9 cellular contexts compared by ENCODE assay signal in genomic region chr14:87944987-87945604, GRCh38. TPM values are rescaled to one million over a fixed set of nuclear protein-coding genes. Genes with fewer than 3 reads are reported as not detected.
DNase-seq lines count a peak whose midpoint lies in the region; ATAC-seq and TF ChIP-seq lines count a peak whose summit lies in the region.
"Had no signal": no experiment of that assay in that cellular context is flagged by ENCODE, and none has a peak within 500 bp of the region (broad histone marks: within the 10 kb centered on the region; RNA-seq: fewer than 3 reads in every experiment).

No MANE protein-coding gene starts in this region.

- H3K9ac ChIP-seq in fibroblast of lung (ENCODE audit: insufficient read depth, low read length), result no peak overlapping the region

- no peaks in the 10 kb centered on the region for H3K9me3 ChIP-seq in fibroblast of lung (ENCODE audit: control insufficient read depth, insufficient read depth, low read depth, low read length)
- H3K9me3 ChIP-seq: SJCRH30 had no signal

- H3K79me2 ChIP-seq in fibroblast of lung (ENCODE audit: control insufficient read depth, insufficient read depth, low read length), result no peaks in the 10 kb centered on the region

- no peaks in the 10 kb centered on the region for H3K36me3 ChIP-seq in fibroblast of lung (ENCODE audit: control insufficient read depth, insufficient read depth, low read length)
- H3K36me3 ChIP-seq: SJCRH30 had no signal

- H3K27me3 ChIP-seq in HL-60 (ENCODE audit: insufficient read depth, poor library complexity, severe bottlenecking), result no peaks in the 10 kb centered on the region
- H3K27me3 ChIP-seq in fibroblast of lung (ENCODE audit: control insufficient read depth, insufficient read depth, low read length), result no peaks in the 10 kb centered on the region
- H3K27me3 ChIP-seq: SJCRH30 had no signal

- H2AFZ ChIP-seq in fibroblast of lung (ENCODE audit: low read length), result no peak overlapping the region

- DNase-seq in COLO829 (ENCODE audit: low spot score) (peak; percentile 11), HL-60 (ENCODE audit: low read depth in 1 of 2, low spot score in 1 of 2) (peak in 1 of 2 experiments; percentile 1), RPMI8226 (peak; percentile 27), fibroblast of lung (ENCODE audit: low read depth in 2 of 2) (peak; percentile 39 to 73), pons (ENCODE audit: low spot score) (peak; percentile 72), mesenteric fat pad (ENCODE audit: low spot score) (no peak)

- H3K4me1 ChIP-seq in fibroblast of lung (ENCODE audit: control insufficient read depth, extremely low read depth, insufficient read depth, low read length), result no peaks in the 10 kb centered on the region
- H3K4me1 ChIP-seq: SJCRH30 had no signal

- no peak overlapping the region for H3K27ac ChIP-seq in HL-60 (replicated peaks)
- H3K27ac ChIP-seq in fibroblast of lung (ENCODE audit: insufficient read depth, low read length), result no peak overlapping the region
- H3K27ac ChIP-seq: SJCRH30 had no signal

- no peaks in the 10 kb centered on the region for H4K20me1 ChIP-seq in fibroblast of lung (ENCODE audit: control insufficient read depth, extremely low read depth, insufficient read depth, low read length)

- no peak overlapping the region for H3K4me2 ChIP-seq in fibroblast of lung (ENCODE audit: extremely low read depth, insufficient read depth, low read length)

- ATAC-seq in HG02571 (IDR thresholded peaks at IDR 0.05; ENCODE audit: unreplicated experiment), result no peak
- ATAC-seq in HG03442 (IDR thresholded peaks at IDR 0.05; ENCODE audit: unreplicated experiment), result no peak

- no peak overlapping the region for H3K4me3 ChIP-seq in HL-60 (replicated peaks; ENCODE audit: insufficient read depth, low read length)
- no peak overlapping the region for H3K4me3 ChIP-seq in fibroblast of lung (replicated peaks in 1 of 4; ENCODE audit: control extremely low read depth in 1 of 4, insufficient read depth in 1 of 4, low read depth in 3 of 4, low read length in 4 of 4)
- H3K4me3 ChIP-seq: SJCRH30 had no signal

- TF ChIP-seq CTCF in HL-60 (IDR thresholded peaks at IDR 0.05; ENCODE audit: insufficient read depth, low read length) (peak; percentile 26), fibroblast of lung (conservative IDR thresholded peaks at IDR 0.05 in 1 of 2, IDR thresholded peaks at IDR 0.05 in 1 of 2; ENCODE audit: low read depth in 1 of 2, low read length in 2 of 2) (peak; percentile 43 to 56)

RNA-seq across cellular contexts. Expression of gene GALC, which starts 47.9 kb away (rescaled TPM):
- total RNA-seq in fibroblast of lung (18.7 and 22.8 TPM in 2 replicates), mesenteric fat pad (26.8 TPM)
- 12.9 and 13.3 TPM in 2 replicates for polyA plus RNA-seq in fibroblast of lung
- polyA plus RNA-seq in fibroblast of lung (2012), result 8.4 and 9.0 TPM in 2 replicates
- polyA minus RNA-seq in fibroblast of lung (ENCODE audit: low replicate concordance), result 3.1 and 4.0 TPM in 2 replicates

RNA-seq across cellular contexts. Expression of gene GPR65, which starts 59.8 kb away (rescaled TPM):
- under 0.01 and 0.17 TPM in 2 replicates for total RNA-seq in fibroblast of lung
- polyA plus RNA-seq in fibroblast of lung, result 0.03 and 0.07 TPM in 2 replicates
- 0.03 and 0.06 TPM in 2 replicates for polyA plus RNA-seq in fibroblast of lung (2012)
- polyA minus RNA-seq in fibroblast of lung (ENCODE audit: low replicate concordance), result not detected in 2 replicates
- 3.4 TPM for total RNA-seq in mesenteric fat pad
